1 cellular context compared by ENCODE assay signal in genomic region chr11:44269369-44270351, GRCh38.
TF ChIP-seq lines count a peak whose summit lies in the region.

No MANE protein-coding gene starts in this region.

TF ChIP-seq in K562, 482 proteins besides CTCF, POLR2A, EP300 and RAD21 (continued from another document and continues in another):
- TF ChIP-seq GTF3C2 (IDR thresholded peaks at IDR 0.05; ENCODE audit: borderline replicate concordance, extremely low read depth, insufficient read length) (no peak), HMBOX1 (IDR thresholded peaks at IDR 0.05) (no peak; the same call in 1 of the 2 replicates), SMAD1 (IDR thresholded peaks at IDR 0.05; ENCODE audit: low read depth, low read length, partially characterized antibody) (peak; percentile 38), ZBED1 (IDR thresholded peaks at IDR 0.05) (peak; percentile 81; the same call in 1 of the 2 replicates), CSDE1 (IDR thresholded peaks at IDR 0.05) (no peak), TAF9B (IDR thresholded peaks at IDR 0.05; ENCODE audit: partially characterized antibody) (no peak), ILF3 (IDR thresholded peaks at IDR 0.05; ENCODE audit: borderline replicate concordance) (no peak), DLX4 (CRISPR knock-in tag; IDR thresholded peaks at IDR 0.05) (no peak), HOXB6 (CRISPR knock-in tag; IDR thresholded peaks at IDR 0.05; ENCODE audit: borderline replicate concordance) (no peak), KLF10 (CRISPR knock-in tag; IDR thresholded peaks at IDR 0.05) (no peak), NFE2 (IDR thresholded peaks at IDR 0.05; ENCODE audit: low read depth) (no peak), CREM (IDR thresholded peaks at IDR 0.05; ENCODE audit: low read depth) (peak; percentile 73; the same call in 1 of the 2 replicates), PTBP1 (IDR thresholded peaks at IDR 0.05; ENCODE audit: low read depth, low read length) (no peak), DIDO1 (tag; IDR thresholded peaks at IDR 0.05; ENCODE audit: low read depth) (peak; percentile 15; the same call in 1 of the 2 replicates), CBFA2T2 (conservative IDR thresholded peaks at IDR 0.05) (peak; percentile 95), TRIM25 (IDR thresholded peaks at IDR 0.05; ENCODE audit: borderline replicate concordance) (no peak), MITF (IDR thresholded peaks at IDR 0.05) (0 out of 2 replicates have a peak, but pooled peaks have one; percentile 17), ZNF696 (CRISPR knock-in tag; conservative IDR thresholded peaks at IDR 0.05) (no peak), HDAC1 (IDR thresholded peaks at IDR 0.05) (peak; percentile 68 to 97; a peak in 3 of 4 replicates), CHD1 (IDR thresholded peaks at IDR 0.05; ENCODE audit: low read length) (no peak), ATF1 (CRISPR knock-in tag; IDR thresholded peaks at IDR 0.05) (no peak), ATF1 (tag; IDR thresholded peaks at IDR 0.05) (peak; percentile 48; the same call in 1 of the 2 replicates), CGGBP1 (CRISPR knock-in tag; IDR thresholded peaks at IDR 0.05) (no peak), ZNF134 (CRISPR knock-in tag; conservative IDR thresholded peaks at IDR 0.05) (no peak), MTF1 (CRISPR knock-in tag; IDR thresholded peaks at IDR 0.05; ENCODE audit: borderline replicate concordance) (no peak), NEUROD1 (IDR thresholded peaks at IDR 0.05; ENCODE audit: borderline replicate concordance, low read depth, low read length, partially characterized antibody) (peak; percentile 74), DPF2 (IDR thresholded peaks at IDR 0.05) (peak; percentile 99), ZNF699 (CRISPR knock-in tag; IDR thresholded peaks at IDR 0.05; ENCODE audit: insufficient replicate concordance) (no peak), SUPT5H (IDR thresholded peaks at IDR 0.05) (no peak), ZNF316 (IDR thresholded peaks at IDR 0.05) (no peak), ZNF592 (IDR thresholded peaks at IDR 0.05) (no peak), NKRF (IDR thresholded peaks at IDR 0.05; ENCODE audit: borderline replicate concordance) (peak; percentile 32; the same call in 1 of the 2 replicates), ZNF146 (CRISPR knock-in tag; IDR thresholded peaks at IDR 0.05; ENCODE audit: unreplicated experiment) (no peak), ZBTB11 (CRISPR knock-in tag; IDR thresholded peaks at IDR 0.05) (peak in 1 of 3 experiments; percentile 53; a peak in 1 of 6 replicates), POLR2G (IDR thresholded peaks at IDR 0.05; ENCODE audit: low read depth, low read length) (no peak), NR2C1 (IDR thresholded peaks at IDR 0.05) (no peak), NR2C1 (tag; IDR thresholded peaks at IDR 0.05) (peak; percentile 67), NCOA1 (IDR thresholded peaks at IDR 0.05; ENCODE audit: low read depth) (peak; percentile 91), ZNF239 (CRISPR knock-in tag; IDR thresholded peaks at IDR 0.05) (no peak), PBX2 (CRISPR knock-in tag; IDR thresholded peaks at IDR 0.05; ENCODE audit: low read depth) (no peak), PBX2 (tag; conservative IDR thresholded peaks at IDR 0.05; ENCODE audit: low read depth) (peak; percentile 67), NFATC3 (IDR thresholded peaks at IDR 0.05) (no peak)
